In the genomic region with DNA sequence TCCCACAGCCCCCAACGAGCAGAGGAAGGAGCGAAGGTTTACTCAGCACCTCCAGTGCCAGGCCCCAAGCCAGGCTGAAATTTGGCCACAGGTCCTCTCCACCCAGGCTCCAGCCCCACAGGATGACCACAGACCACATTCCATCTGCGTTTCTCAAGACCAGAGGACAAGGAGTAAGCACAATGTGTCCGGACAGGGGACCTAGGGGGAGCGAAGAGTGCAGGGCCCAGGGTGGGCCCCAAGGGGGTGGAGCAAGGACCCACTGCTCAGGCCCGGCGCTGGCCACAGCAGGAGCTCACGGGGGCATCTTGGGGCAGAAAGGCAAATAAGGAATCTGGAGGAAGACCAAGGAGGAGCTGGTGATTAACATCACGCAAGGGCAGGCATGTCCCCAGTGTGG, we compare ENCODE assay signal across 21 cellular contexts.
DNase-seq lines count a peak whose midpoint lies in the region; ATAC-seq and TF ChIP-seq lines count a peak whose summit lies in the region.
"Had no signal": no experiment of that assay in that cellular context is flagged by ENCODE, and none has a peak within 500 bp of the region (broad histone marks: within the 10 kb centered on the region; RNA-seq: fewer than 3 reads in every experiment).

No MANE protein-coding gene starts in this region.

- H3K4me3 ChIP-seq in SJCRH30 (no peak overlapping the region), fibroblast of mammary gland (ENCODE audit: control insufficient read depth, low read depth, low read length) (no peak overlapping the region), skeletal muscle cell (ENCODE audit: low read depth, low read length) (no peak overlapping the region), tibial artery (no peak overlapping the region)
- H3K4me3 ChIP-seq: coronary artery, gastrocnemius medialis, thoracic aorta had no signal

- H3K27me3 ChIP-seq in SJCRH30 (no peaks in the 10 kb centered on the region), tibial artery (no peaks in the 10 kb centered on the region)
- H3K27me3 ChIP-seq: gastrocnemius medialis had no signal

- H3K9me3 ChIP-seq in SJCRH30 (replicated peaks): no peaks in the 10 kb centered on the region
- no peaks in the 10 kb centered on the region for H3K9me3 ChIP-seq in tibial artery
- H3K9me3 ChIP-seq: gastrocnemius medialis, thoracic aorta had no signal

- H3K27ac ChIP-seq in SJCRH30 (peak overlapping the region; percentile 10; the same call in 1 of the 2 replicates), tibial artery (no peak overlapping the region)
- H3K27ac ChIP-seq: coronary artery, gastrocnemius medialis, parathyroid adenoma, thoracic aorta had no signal

- intact Hi-C loops in tibial artery (cut with DNase I; ENCODE audit: low total_unique reads): no loop called here

- no peak for ATAC-seq in HG03108 (IDR thresholded peaks at IDR 0.05; ENCODE audit: unreplicated experiment)
- ATAC-seq: activated naive CD4-positive, alpha-beta T cell treated with anti-CD3 and anti-CD28 coated beads, Interleukin-2, amount 50 U/mL, for 72 hours; gastrocnemius medialis; sciatic nerve had no signal

- H3K4me1 ChIP-seq in SJCRH30 (peaks cover 30% of the 10 kb centered on the region), tibial artery (no peaks in the 10 kb centered on the region)
- H3K4me1 ChIP-seq: gastrocnemius medialis, parathyroid adenoma had no signal

- no peaks in the 10 kb centered on the region for H3K36me3 ChIP-seq in SJCRH30
- peaks cover 0 to 39% (median 12%) of the 10 kb centered on the region in 3 donors for H3K36me3 ChIP-seq in tibial artery
- H3K36me3 ChIP-seq: gastrocnemius medialis had no signal

- peak; percentile 24 for DNase-seq in ELR (ENCODE audit: low read depth)
- peak in 1 of 2 experiments; percentile 16 for DNase-seq in SJCRH30
- peak; percentile 70 for DNase-seq in fibroblast of mammary gland (ENCODE audit: low read depth)
- DNase-seq in skeletal muscle cell (ENCODE audit: low read depth): peak; percentile 31
- no peak for DNase-seq in cortex of kidney (lab: John Stamatoyannopoulos, UW)
- no peak for DNase-seq in tibial artery
- DNase-seq: activated CD4-positive, alpha-beta T cell treated with anti-CD3 and anti-CD28 coated beads, Interleukin-2, amount 10 ng/mL, durations not matched to agents 24 days and 14 days; gastrocnemius medialis; mesenchymal stem cell; naive B cell; NCI-H1694 treated with DMSO at 0.1 percent for 48 hours; NCI-H748 treated with DMSO at 0.1 percent for 48 hours; OCI-M1; SHP77 treated with DMSO at 0.1 percent for 48 hours; T-helper 1 cell had no signal

- no peak for TF ChIP-seq CTCF in fibroblast of mammary gland (conservative IDR thresholded peaks at IDR 0.05; ENCODE audit: control insufficient read depth, insufficient read depth, low read depth, low read length)
- TF ChIP-seq CTCF in tibial artery (IDR thresholded peaks at IDR 0.05): no peak

Comparison
In these comparisons a context has a peak if more than half of its experiments do, and no peak if none do; other contexts are left out.
1. DNase-seq: peak in ELR (single experiment), fibroblast of mammary gland (single experiment) and skeletal muscle cell (single experiment); none in cortex of kidney (single experiment) and tibial artery (0 of 2).